8 cellular contexts compared by ENCODE assay signal in the genomic region with DNA sequence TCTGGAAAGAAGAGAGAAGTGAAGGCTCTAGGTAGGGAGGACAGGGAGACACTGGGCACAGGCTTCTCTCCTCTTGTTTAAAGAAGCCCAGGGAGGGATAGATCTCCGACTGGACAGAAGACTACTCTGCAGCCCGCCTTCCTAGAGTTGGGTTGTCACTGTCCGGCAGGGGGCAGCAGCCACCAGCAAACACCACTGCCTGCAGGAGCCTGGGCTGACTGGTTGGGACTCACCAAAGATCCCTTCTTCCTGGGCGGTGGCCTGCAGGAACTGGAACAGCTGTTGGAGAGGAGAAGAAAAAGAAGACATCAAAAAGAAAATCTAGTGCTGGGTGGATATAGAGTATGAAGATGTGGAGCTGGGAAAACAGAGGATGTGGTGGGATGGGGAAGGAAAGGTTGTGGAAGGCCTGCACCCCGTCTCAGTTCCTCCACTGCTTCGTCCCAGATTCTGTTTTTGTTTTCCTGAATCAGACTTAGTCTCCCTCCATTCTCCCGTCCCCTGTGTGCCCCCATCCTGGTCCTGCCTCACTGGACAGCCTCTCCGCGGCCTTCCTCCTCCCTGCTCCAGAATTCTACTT. TPM values are rescaled to one million over a fixed set of nuclear protein-coding genes. Genes with fewer than 3 reads are reported as not detected.
DNase-seq lines count a peak whose midpoint lies in the region; ATAC-seq, FAIRE-seq and TF ChIP-seq lines count a peak whose summit lies in the region.
"Not testable (repeated sequence)": the region's sequence is repeated elsewhere in the genome, so short reads cannot be mapped to it uniquely, and the experiment has no call there.

No MANE protein-coding gene starts in this region.

- intact Hi-C loops in activated CD4-positive, alpha-beta memory T cell treated with anti-CD3 and anti-CD28 coated beads for 36 hours (cut with micrococcal nuclease); HepG2 (cut with micrococcal nuclease; ENCODE audit: unreplicated experiment): not testable (repeated sequence)

- POLR2A ChIA-PET in activated CD4-positive, alpha-beta memory T cell treated with anti-CD3 and anti-CD28 coated beads for 36 hours (lab: Charles Lee); HepG2 (lab: Yijun Ruan, JAX): not testable (repeated sequence)

- not testable (repeated sequence) for H3K4me1 ChIP-seq in HepG2 (ENCODE audit: insufficient read depth, low read length)

- CTCF ChIA-PET in activated CD4-positive, alpha-beta memory T cell treated with anti-CD3 and anti-CD28 coated beads for 36 hours (lab: Charles Lee), result interaction anchor here (0.6 kb wide), 1 partner anchor 21 kb away, joined by 3 read pairs; no protein-coding TSS in a partner anchor
- CTCF ChIA-PET in HepG2 (lab: Yijun Ruan, JAX; ENCODE audit: low intra/inter-chr PET ratio, low total read pairs), result interaction anchor here (2.1 kb wide), 1 partner anchor 315 kb away, joined by 6 read pairs; no protein-coding TSS in a partner anchor

- not testable (repeated sequence) for TF ChIP-seq EP300 in HepG2 (IDR thresholded peaks at IDR 0.05; ENCODE audit: low read depth in 2 of 2, low read length in 2 of 2); HepG2 (CRISPR knock-in tag; IDR thresholded peaks at IDR 0.05; ENCODE audit: borderline replicate concordance)

- not testable (repeated sequence) for H3K36me3 Mint-ChIP-seq in activated CD4-positive, alpha-beta memory T cell treated with anti-CD3 and anti-CD28 coated beads for 36 hours

- TF ChIP-seq POLR2A in HepG2 (IDR thresholded peaks at IDR 0.05; ENCODE audit: insufficient read depth in 1 of 2, low read depth in 2 of 2, low read length in 2 of 2), result not testable (repeated sequence)

- H4K20me1 ChIP-seq in HepG2 (ENCODE audit: insufficient read depth, low read length), result not testable (repeated sequence)

- peak; percentile 64 for DNase-seq in COLO829 (ENCODE audit: low spot score)
- peak; percentile 73 for DNase-seq in HTR-8/SVneo (ENCODE audit: insufficient read length, low spot score)
- DNase-seq in NOMO-1 treated with DMSO at 0.1 percent for 48 hours (lab: John Stamatoyannopoulos, UW; ENCODE audit: unreplicated experiment), result peak; percentile 4
- peak; percentile 76 for DNase-seq in activated CD4-positive, alpha-beta memory T cell treated with anti-CD3 and anti-CD28 coated beads for 36 hours
- DNase-seq in coronary artery (ENCODE audit: low spot score), result peak; percentile 78
- DNase-seq in HepG2 (ENCODE audit: low spot score), result peak; percentile 53
- DNase-seq in stimulated activated CD4-positive, alpha-beta T cell treated with anti-CD3 and anti-CD28 coated beads, Interleukin-4, amount 100 ng/mL, for 1 hour, result peak; percentile 71

- 61% methylated on average over 9 of the region's 9 CpGs for WGBS in HepG2 (ENCODE audit: low lambda C conversion rate)

- not testable (repeated sequence) for H3K27me3 ChIP-seq in HepG2 (ENCODE audit: control insufficient read depth in 1 of 2, insufficient read depth in 2 of 2, low read length in 2 of 2)

- H3K36me3 ChIP-seq in HepG2 (replicated peaks in 1 of 2; ENCODE audit: control insufficient read depth in 1 of 2, insufficient read depth in 2 of 2, low read length in 2 of 2), result not testable (repeated sequence)

- TF ChIP-seq CTCF in coronary artery (IDR thresholded peaks at IDR 0.05) (peak; percentile 75), HepG2 (CRISPR knock-in tag; IDR thresholded peaks at IDR 0.05) (peak; percentile 92)

- not testable (repeated sequence) for H3K27ac Mint-ChIP-seq in activated CD4-positive, alpha-beta memory T cell treated with anti-CD3 and anti-CD28 coated beads for 36 hours

- not testable (repeated sequence) for BruUV-seq in HepG2 (replicated peaks; lab: Mats Ljungman, UMichigan)

- H3K4me3 ChIP-seq in coronary artery; HepG2 (replicated peaks in 1 of 3; ENCODE audit: insufficient read depth in 1 of 3, low read depth in 2 of 3, low read length in 3 of 3): not testable (repeated sequence)

- H3K27me3 Mint-ChIP-seq in activated CD4-positive, alpha-beta memory T cell treated with anti-CD3 and anti-CD28 coated beads for 36 hours, result not testable (repeated sequence)

- peak; percentile 84; the same call in 1 of the 2 replicates for TF ChIP-seq RAD21 in HepG2 (CRISPR knock-in tag; IDR thresholded peaks at IDR 0.05)

- ATAC-seq in GM21390 (IDR thresholded peaks at IDR 0.05; ENCODE audit: unreplicated experiment) (peak; percentile 72), HepG2 (peak; percentile 94)

- H3K9me3 ChIP-seq in HepG2 (ENCODE audit: low read length), result not testable (repeated sequence)

- in situ Hi-C loops in HepG2 (cut with HindIII; ENCODE audit: extremely low pct_ligation_motif_present, low pct_unique_long_range_greater_than_20kb), result not testable (repeated sequence)

- H3K9ac ChIP-seq in HepG2 (ENCODE audit: insufficient read depth, low read depth, low read length), result not testable (repeated sequence)

- FAIRE-seq in HTR-8/SVneo (lab: Jason Lieb, UNC), result peak; percentile 78
- not testable (repeated sequence) for FAIRE-seq in HepG2 (lab: Jason Lieb, UNC)

- H3K4me2 ChIP-seq in HepG2 (ENCODE audit: low read depth, low read length), result not testable (repeated sequence)

- H2AFZ ChIP-seq in HepG2 (ENCODE audit: low read length), result not testable (repeated sequence)

- H3K4me3 Mint-ChIP-seq in activated CD4-positive, alpha-beta memory T cell treated with anti-CD3 and anti-CD28 coated beads for 36 hours, result not testable (repeated sequence)

- H3K9me3 Mint-ChIP-seq in activated CD4-positive, alpha-beta memory T cell treated with anti-CD3 and anti-CD28 coated beads for 36 hours, result not testable (repeated sequence)

- H3K27ac ChIP-seq in coronary artery, result peak overlapping the region in 1 of 2 donors; percentile 5
- not testable (repeated sequence) for H3K27ac ChIP-seq in HepG2 (ENCODE audit: extremely low read length, insufficient read depth, low read length)

- not testable (repeated sequence) for H3K79me2 ChIP-seq in HepG2 (ENCODE audit: insufficient read depth, low read length)

- H3K4me1 Mint-ChIP-seq in activated CD4-positive, alpha-beta memory T cell treated with anti-CD3 and anti-CD28 coated beads for 36 hours (ENCODE audit: low read depth), result not testable (repeated sequence)

TF ChIP-seq in HepG2, 621 proteins besides CTCF, POLR2A, EP300 and RAD21 (continues in another document):
- TF ChIP-seq ZNF501 (CRISPR knock-in tag; IDR thresholded peaks at IDR 0.05), result 0 out of 2 replicates have a peak, but pooled peaks have one; percentile 23
- TF ChIP-seq ARID5B (CRISPR knock-in tag; IDR thresholded peaks at IDR 0.05), result 0 out of 2 replicates have a peak, but pooled peaks have one; percentile 16
- peak; percentile 90 for TF ChIP-seq STAG1 (CRISPR knock-in tag; IDR thresholded peaks at IDR 0.05)

RNA-seq across cellular contexts. Expression of gene FAHD2A, which starts 11.6 kb away (rescaled TPM):
- total RNA-seq in activated CD4-positive, alpha-beta memory T cell treated with anti-CD3 and anti-CD28 coated beads for 36 hours, result 10 to 100 TPM; 42.8 to 43.9 TPM
- total RNA-seq in HepG2 (2016; rRNA removed; fragmentation: Illumina TruSeq; extraction: Trizol), result 44.2 and 48.4 TPM in 2 replicates
- 6.0 and 7.7 TPM in 2 replicates for total RNA-seq in HepG2 (2016; cell fraction: cytosol; rRNA removed; fragmentation: Illumina TruSeq; extraction: Trizol; ENCODE audit: low read depth)
- total RNA-seq in HepG2 (2016; cell fraction: insoluble cytoplasmic fraction; rRNA removed; fragmentation: Illumina TruSeq; extraction: Trizol), result 43.7 and 52.6 TPM in 2 replicates
- 11.6 and 14.6 TPM in 2 replicates for total RNA-seq in HepG2 (2016; cell fraction: membrane; rRNA removed; fragmentation: Illumina TruSeq; extraction: Trizol)
- 37.1 and 41.1 TPM in 2 replicates for total RNA-seq in HepG2 (2016; cell fraction: nucleus; rRNA removed; fragmentation: Illumina TruSeq; extraction: Trizol)
- polyA plus RNA-seq in HepG2 (2011; rRNA removed), result 34.0 and 41.8 TPM in 2 replicates
- 27.3 and 33.0 TPM in 2 replicates for polyA plus RNA-seq in HepG2 (2011; cell fraction: cytosol; rRNA removed)
- polyA plus RNA-seq in HepG2 (2011; cell fraction: nucleus; rRNA removed), result 86.2 and 107 TPM in 2 replicates
- polyA plus RNA-seq in HepG2 (2012), result 23.8 and 29.6 TPM in 2 replicates
- polyA plus RNA-seq in HepG2 (2016; cell fraction: cytosol; fragmentation: Illumina TruSeq; extraction: Trizol; ENCODE audit: low read depth), result 8.4 and 12.0 TPM in 2 replicates
- 50.4 and 54.4 TPM in 2 replicates for polyA plus RNA-seq in HepG2 (2016; cell fraction: insoluble cytoplasmic fraction; fragmentation: Illumina TruSeq; extraction: Trizol; ENCODE audit: low read depth)
- polyA plus RNA-seq in HepG2 (2016; cell fraction: membrane; fragmentation: Illumina TruSeq; extraction: Trizol; ENCODE audit: low read depth), result 11.0 and 12.8 TPM in 2 replicates
- polyA plus RNA-seq in HepG2 (2016; cell fraction: nucleus; fragmentation: Illumina TruSeq; extraction: Trizol; ENCODE audit: insufficient read depth, low read depth), result 56.9 and 57.0 TPM in 2 replicates
- polyA minus RNA-seq in HepG2 (2011; rRNA and poly(A)+ RNA removed; ENCODE audit: low replicate concordance), result 38.4 and 46.0 TPM in 2 replicates
- polyA minus RNA-seq in HepG2 (2011; cell fraction: cytosol; rRNA and poly(A)+ RNA removed), result 14.6 and 15.4 TPM in 2 replicates
- 44.5 and 51.1 TPM in 2 replicates for polyA minus RNA-seq in HepG2 (2011; cell fraction: nucleus; rRNA and poly(A)+ RNA removed)

Comparison
In these comparisons a context has a peak if more than half of its experiments do, and no peak if none do; other contexts are left out.
1. DNase-seq: peak in every context shown above with its lines; median percentile 78 in coronary artery; 76 in activated CD4-positive, alpha-beta memory T cell treated with anti-CD3 and anti-CD28 coated beads for 36 hours; 73 in HTR-8/SVneo; 71 in stimulated activated CD4-positive, alpha-beta T cell treated with anti-CD3 and anti-CD28 coated beads, Interleukin-4, amount 100 ng/mL, for 1 hour; 64 in COLO829; 53 in HepG2; 4 in NOMO-1 treated with DMSO at 0.1 percent for 48 hours.